ENCODE assay signal across 34 cellular contexts in genomic region chr6:117781550-117781949, GRCh38.
"Had no signal": no experiment of that assay in that cellular context is flagged by ENCODE, and none has a peak within 500 bp of the region (broad histone marks: within the 10 kb centered on the region; RNA-seq: fewer than 3 reads in every experiment).

No MANE protein-coding gene starts in this region.

- H3K27ac ChIP-seq: KMS-11 had no signal

- H3K4me2 ChIP-seq: KMS-11 had no signal

- DNase-seq: Karpas-422, Kasumi-1, KG1, MM.1S, MV-4-11, NCI-H1048, NCI-H1092, NCI-H1092 treated with DMSO at 0.1 percent for 48 hours, NCI-H1105, NCI-H1105 treated with DMSO at 0.1 percent for 48 hours, NCI-H1417, NCI-H1417 treated with DMSO at 0.1 percent for 48 hours, NCI-H1436, NCI-H1436 treated with DMSO at 0.1 percent for 48 hours, NCI-H146, NCI-H1694, NCI-H1694 treated with DMSO at 0.1 percent for 48 hours, NCI-H187, NCI-H187 treated with DMSO at 0.1 percent for 48 hours, NCI-H1930, NCI-H2029, NCI-H2029 treated with DMSO at 0.1 percent for 48 hours, NCI-H2081, NCI-H2081 treated with DMSO at 0.1 percent for 48 hours, NCI-H2107, NCI-H2171, NCI-H2171 treated with DMSO at 0.1 percent for 48 hours, NCI-H2227 treated with DMSO at 0.1 percent for 48 hours, NCI-H226, NCI-H345, NCI-H446, NCI-H446 treated with DMSO at 0.1 percent for 48 hours, NCI-H510A had no signal
